Comparison of ENCODE assay signal across 21 cellular contexts in the genomic region with DNA sequence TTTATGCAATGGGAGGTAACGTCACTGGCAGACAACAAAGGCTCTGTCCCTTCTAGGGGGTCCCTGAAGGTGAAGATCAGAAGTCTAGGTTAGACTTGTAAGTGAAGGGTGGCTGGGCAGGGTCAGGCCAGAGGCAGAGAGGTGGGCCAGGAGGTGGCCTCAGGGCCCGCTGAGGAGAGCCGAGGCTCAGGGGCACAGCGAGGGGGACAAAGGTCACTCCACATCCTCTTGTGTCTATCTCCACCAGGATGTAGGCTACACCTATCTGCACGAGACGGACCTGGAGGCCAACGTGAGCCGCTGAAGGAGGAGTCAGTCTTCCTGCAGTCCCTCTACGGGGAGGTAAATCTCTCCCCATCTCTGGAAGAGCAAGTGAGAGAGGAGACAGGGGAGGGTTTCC. TPM values are rescaled to one million over a fixed set of nuclear protein-coding genes. Genes with fewer than 3 reads are reported as not detected.
DNase-seq lines count a peak whose midpoint lies in the region; ATAC-seq, FAIRE-seq and TF ChIP-seq lines count a peak whose summit lies in the region.
"Had no signal": no experiment of that assay in that cellular context is flagged by ENCODE, and none has a peak within 500 bp of the region (broad histone marks: within the 10 kb centered on the region; RNA-seq: fewer than 3 reads in every experiment).

No MANE protein-coding gene starts in this region.

- H3K36me3 ChIP-seq in GM12878 (ENCODE audit: control insufficient read depth in 2 of 2, insufficient read depth in 2 of 2, low read length in 1 of 2) (no peaks in the 10 kb centered on the region), mucosa of stomach (ENCODE audit: control insufficient read depth, insufficient read depth, low read length) (no peaks in the 10 kb centered on the region), stomach (no peaks in the 10 kb centered on the region)
- H3K36me3 ChIP-seq: BE2C had no signal

- intact Hi-C loops in CD14-positive monocyte (cut with micrococcal nuclease) (no loop called here), GM12878 (cut with micrococcal nuclease; ENCODE audit: unreplicated experiment) (no loop called here), stomach (cut with DNase I; ENCODE audit: low total_unique reads) (no loop called here)

- TF ChIP-seq POLR2A in GM12878 (IDR thresholded peaks at IDR 0.05; ENCODE audit: low read depth, low read length) (no peak), stomach (IDR thresholded peaks at IDR 0.05) (no peak)

- in situ Hi-C loops in GM12878 (cut with MboI) = no loop called here

- H3K4me2 ChIP-seq in GM12878 (ENCODE audit: control insufficient read depth, insufficient read depth) = no peak overlapping the region

- POLR2A ChIA-PET in GM12878 (lab: Charles Lee) = interaction anchor here (1.2 kb wide), 1 partner anchor 10 kb away, joined by 3 read pairs; no protein-coding TSS in a partner anchor

- H3K4me3 ChIP-seq in GM12878 (no peak overlapping the region), mucosa of stomach (ENCODE audit: low read length) (no peak overlapping the region), stomach (no peak overlapping the region)

- H3K27ac Mint-ChIP-seq in CD14-positive monocyte (no peak overlapping the region), T-helper 17 cell (no peak overlapping the region)
- H3K27ac Mint-ChIP-seq: HFFc6 had no signal

- no peaks in the 10 kb centered on the region for H3K4me1 Mint-ChIP-seq in CD14-positive monocyte
- peaks cover 7% of the 10 kb centered on the region for H3K4me1 Mint-ChIP-seq in T-helper 17 cell

- RAD21 ChIA-PET in GM12878 (lab: Charles Lee; ENCODE audit: unreplicated experiment) = no interaction called here

- CTCF ChIA-PET in GM12878 (lab: Yijun Ruan, JAX) = interaction anchor here (0.7 to 1.1 kb wide), 4 partner anchors 8 to 125 kb away, joined by 3 read pairs; no protein-coding TSS in a partner anchor

- peaks cover 0 to 5% (median 3%) of the 10 kb centered on the region in 7 donors for H3K9me3 Mint-ChIP-seq in CD14-positive monocyte

- H3K4me1 ChIP-seq in GM12878 (ENCODE audit: control insufficient read depth, insufficient read depth, low read length) (no peaks in the 10 kb centered on the region), mucosa of stomach (ENCODE audit: control insufficient read depth, insufficient read depth, low read length) (peaks cover 62% of the 10 kb centered on the region), stomach (peaks cover 47 to 71% (median 50%) of the 10 kb centered on the region in 4 donors)
- H3K4me1 ChIP-seq: BE2C had no signal

- H3K4me3 Mint-ChIP-seq in CD14-positive monocyte = no peak overlapping the region
- H3K4me3 Mint-ChIP-seq in T-helper 17 cell = no peak overlapping the region
- H3K4me3 Mint-ChIP-seq: HFFc6 had no signal

- H3K9me3 ChIP-seq in GM12878 (replicated peaks; ENCODE audit: control insufficient read depth, insufficient read depth, low read length) = no peaks in the 10 kb centered on the region
- no peaks in the 10 kb centered on the region for H3K9me3 ChIP-seq in mucosa of stomach (ENCODE audit: control insufficient read depth, low read length)
- peaks cover 4 to 11% (median 9%) of the 10 kb centered on the region in 4 donors for H3K9me3 ChIP-seq in stomach
- H3K9me3 ChIP-seq in T-helper 17 cell (ENCODE audit: control insufficient read depth, low read length, poor library complexity, severe bottlenecking) = no peaks in the 10 kb centered on the region
- H3K9me3 ChIP-seq: BE2C had no signal

- TF ChIP-seq EP300 in GM12878 (IDR thresholded peaks at IDR 0.05; ENCODE audit: borderline replicate concordance in 1 of 2, control insufficient read depth in 1 of 2, low read depth in 2 of 2, low read length in 2 of 2) (no peak), stomach (IDR thresholded peaks at IDR 0.05) (no peak)

- H3K27ac ChIP-seq in GM12878 (ENCODE audit: control insufficient read depth, insufficient read depth) = no peak overlapping the region
- H3K27ac ChIP-seq in stomach = peak overlapping the region; percentile 54 to 81 (median 74)

- DNase-seq in CD14-positive monocyte (ENCODE audit: low spot score) (peak; percentile 18), GM12878 (ENCODE audit: low read depth, low spot score) (no peak), stomach (peak; percentile 43), GM10266 (ENCODE audit: extremely low spot score) (no peak), T-helper 17 cell (no peak)
- DNase-seq: BE2C; DMS 273 treated with DMSO at 0.1 percent for 48 hours; HFFc6; KG1; NCI-H1092 treated with DMSO at 0.1 percent for 48 hours; NCI-H1694; NCI-H2107; NCI-H345; NCI-H526 treated with DMSO at 0.1 percent for 48 hours; NK-92 treated with Interleukin-12 subunit alpha and Interleukin-12 subunit beta, amount 100 ng/mL, for 24 hours had no signal

- H4K20me1 ChIP-seq in GM12878 (ENCODE audit: control insufficient read depth, insufficient read depth) = no peaks in the 10 kb centered on the region

- H3K27me3 ChIP-seq in GM12878 (replicated peaks in 1 of 2; ENCODE audit: control insufficient read depth in 2 of 2, insufficient read depth in 2 of 2, low read length in 1 of 2) = no peaks in the 10 kb centered on the region; a peak in 1 of 4 replicates
- H3K27me3 ChIP-seq in mucosa of stomach (ENCODE audit: control insufficient read depth, insufficient read depth, low read length) = peaks cover 4% of the 10 kb centered on the region
- H3K27me3 ChIP-seq in stomach = no peaks in the 10 kb centered on the region

- no peak overlapping the region for H2AFZ ChIP-seq in GM12878 (ENCODE audit: control insufficient read depth, low read depth, low read length)

- FAIRE-seq in GM12878 (lab: Jason Lieb, UNC) = no peak

- 16% methylated on average over 9 of the region's 9 CpGs for WGBS in GM12878 (ENCODE audit: insufficient coverage, insufficient replicate concordance, low lambda C conversion rate, missing lambda C conversion rate)
- 38 to 59% (median 44%) methylated on average over 9 of the region's 9 CpGs for WGBS in stomach, 5 donors

- no peak for TF ChIP-seq CTCF in CD14-positive monocyte (IDR thresholded peaks at IDR 0.05)
- no peak for TF ChIP-seq CTCF in GM12878 (IDR thresholded peaks at IDR 0.05 in 2 of 3, conservative IDR thresholded peaks at IDR 0.05 in 1 of 3; ENCODE audit: control insufficient read depth in 2 of 3, extremely low read depth in 1 of 3, insufficient read depth in 1 of 3, low read depth in 3 of 3, low read length in 3 of 3)
- TF ChIP-seq CTCF in stomach (IDR thresholded peaks at IDR 0.05) = no peak
- no peak for TF ChIP-seq CTCF in GM10266 (IDR thresholded peaks at IDR 0.05; ENCODE audit: control insufficient read depth, insufficient read depth, low read depth, missing control alignments)

- H3K36me3 Mint-ChIP-seq in CD14-positive monocyte (no peaks in the 10 kb centered on the region), T-helper 17 cell (ENCODE audit: low read depth) (peaks cover 4% of the 10 kb centered on the region)

- ATAC-seq in GM12878 = peak; percentile 13; the same call in 1 of the 3 replicates
- ATAC-seq in GM21360 (IDR thresholded peaks at IDR 0.05; ENCODE audit: unreplicated experiment) = no peak
- ATAC-seq in T-helper 17 cell = no peak

- no peaks in the 10 kb centered on the region for H3K79me2 ChIP-seq in GM12878 (ENCODE audit: control insufficient read depth, insufficient read depth, low read length)

- BruUV-seq in GM12878 (replicated peaks; lab: Mats Ljungman, UMichigan) = no TSS peak

- peaks cover 5 to 14% (median 13%) of the 10 kb centered on the region in 3 donors for H3K27me3 Mint-ChIP-seq in CD14-positive monocyte (ENCODE audit: low read depth in 3 of 3)
- H3K27me3 Mint-ChIP-seq in T-helper 17 cell = peaks cover 30% of the 10 kb centered on the region

- SMC1A ChIA-PET in GM12878 (lab: Charles Lee; ENCODE audit: uncharacterized antibody, unreplicated experiment) = no interaction called here

- H3K9ac ChIP-seq in GM12878 (ENCODE audit: control insufficient read depth, insufficient read depth, low read length) (no peak overlapping the region), mucosa of stomach (ENCODE audit: low read length) (peak overlapping the region; percentile 47)

- no peak for TF ChIP-seq RAD21 in GM12878 (IDR thresholded peaks at IDR 0.05; ENCODE audit: insufficient read depth, low read depth, low read length)

RNA-seq across cellular contexts. Expression of gene KRT85, which starts 20.3 kb away (rescaled TPM):
- not detected for polyA plus RNA-seq in CD14-positive monocyte
- not detected in 2 replicates for total RNA-seq in GM12878 (2013; cell fraction: nucleolus; rRNA removed)
- total RNA-seq in GM12878 (2014; rRNA removed) = 0.06 TPM in 1 of 2 replicates, not detected in the other
- not detected in 2 replicates for total RNA-seq in GM12878 (2014; rRNA removed; fragmentation: Illumina TruSeq; extraction: Trizol)
- 0.15 TPM in 1 of 2 replicates, not detected in the other for total RNA-seq in GM12878 (2021)
- not detected for polyA plus RNA-seq in GM12878 (2011; ENCODE audit: low read depth)
- polyA plus RNA-seq in GM12878 (2011; rRNA removed) = 0.06 and 0.18 TPM in 2 replicates
- polyA plus RNA-seq in GM12878 (2011; cell fraction: cytosol; rRNA removed) = 0.06 and 0.32 TPM in 2 replicates
- polyA plus RNA-seq in GM12878 (2011; cell fraction: nucleus; rRNA removed) = 0.15 TPM in 1 of 2 replicates, not detected in the other
- not detected in 2 replicates for polyA plus RNA-seq in GM12878 (2012)
- polyA plus RNA-seq in GM12878 (2014; fragmentation: Illumina TruSeq; extraction: Trizol) = not detected in 2 replicates
- polyA plus RNA-seq in GM12878 (2014; fragmentation: Nextera tagmentation; extraction: Ambion mirVana) = not detected
- polyA plus RNA-seq in GM12878 (2014; rRNA removed) = 0.04 TPM in 1 of 2 replicates, not detected in the other
- polyA plus RNA-seq in GM12878 (2016; fragmentation: Nextera tagmentation; extraction: Ambion mirVana) = under 1 TPM in 1 of 2 experiments, not detected in 1; 0.05 TPM
- polyA minus RNA-seq in GM12878 (2011; rRNA and poly(A)+ RNA removed) = not detected in 2 replicates
- not detected in 2 replicates for polyA minus RNA-seq in GM12878 (2011; cell fraction: cytosol; rRNA and poly(A)+ RNA removed)
- polyA minus RNA-seq in GM12878 (2011; cell fraction: nucleus; rRNA and poly(A)+ RNA removed) = not detected in 2 replicates
- total RNA-seq in stomach = not detected
- not detected for polyA plus RNA-seq in stomach
- not detected for total RNA-seq in T-helper 17 cell
- total RNA-seq: H4, HFFc6, M059J had no signal
- polyA plus RNA-seq: AG04450 had no signal

RNA-seq across cellular contexts. Expression of gene KRT83, which starts 25.8 kb away (rescaled TPM):
- polyA plus RNA-seq in CD14-positive monocyte (not detected), GM12878 (2011; rRNA removed) (not detected in 2 replicates), GM12878 (2014; fragmentation: Illumina TruSeq; extraction: Trizol) (not detected in 2 replicates), GM12878 (2014; fragmentation: Nextera tagmentation; extraction: Ambion mirVana) (not detected), GM12878 (2014; rRNA removed) (not detected in 2 replicates), GM12878 (2016; fragmentation: Nextera tagmentation; extraction: Ambion mirVana) (not detected), stomach (not detected)
- not detected in 2 replicates for total RNA-seq in GM12878 (2013; cell fraction: nucleolus; rRNA removed)
- total RNA-seq in GM12878 (2014; rRNA removed) (not detected in 2 replicates), GM12878 (2014; rRNA removed; fragmentation: Illumina TruSeq; extraction: Trizol) (not detected in 2 replicates), GM12878 (2021) (not detected in 2 replicates), stomach (not detected), T-helper 17 cell (not detected)
- polyA plus RNA-seq in GM12878 (2011; ENCODE audit: low read depth) = not detected
- not detected in 2 replicates for polyA plus RNA-seq in GM12878 (2011; cell fraction: cytosol; rRNA removed)
- polyA plus RNA-seq in GM12878 (2011; cell fraction: nucleus; rRNA removed) = not detected in 2 replicates
- not detected in 2 replicates for polyA plus RNA-seq in GM12878 (2012)
- polyA minus RNA-seq in GM12878 (2011; rRNA and poly(A)+ RNA removed) = not detected in 2 replicates
- not detected in 2 replicates for polyA minus RNA-seq in GM12878 (2011; cell fraction: cytosol; rRNA and poly(A)+ RNA removed)
- not detected in 2 replicates for polyA minus RNA-seq in GM12878 (2011; cell fraction: nucleus; rRNA and poly(A)+ RNA removed)
- total RNA-seq: Daoy, H4, HFFc6 had no signal

RNA-seq across cellular contexts. Expression of gene KRT84, which starts 38.4 kb away (rescaled TPM):
- not detected for polyA plus RNA-seq in CD14-positive monocyte
- not detected in 2 replicates for total RNA-seq in GM12878 (2013; cell fraction: nucleolus; rRNA removed)
- total RNA-seq in GM12878 (2014; rRNA removed) = not detected in 2 replicates
- total RNA-seq in GM12878 (2014; rRNA removed; fragmentation: Illumina TruSeq; extraction: Trizol) = not detected in 2 replicates
- not detected in 2 replicates for total RNA-seq in GM12878 (2021)
- not detected for polyA plus RNA-seq in GM12878 (2011; ENCODE audit: low read depth)
- polyA plus RNA-seq in GM12878 (2011; rRNA removed) = not detected in 2 replicates
- not detected in 2 replicates for polyA plus RNA-seq in GM12878 (2011; cell fraction: cytosol; rRNA removed)
- polyA plus RNA-seq in GM12878 (2011; cell fraction: nucleus; rRNA removed) = not detected in 2 replicates
- not detected in 2 replicates for polyA plus RNA-seq in GM12878 (2012)
- not detected in 2 replicates for polyA plus RNA-seq in GM12878 (2014; fragmentation: Illumina TruSeq; extraction: Trizol)
- not detected for polyA plus RNA-seq in GM12878 (2014; fragmentation: Nextera tagmentation; extraction: Ambion mirVana)
- not detected in 2 replicates for polyA plus RNA-seq in GM12878 (2014; rRNA removed)
- polyA plus RNA-seq in GM12878 (2016; fragmentation: Nextera tagmentation; extraction: Ambion mirVana) = not detected
- not detected in 2 replicates for polyA minus RNA-seq in GM12878 (2011; rRNA and poly(A)+ RNA removed)
- polyA minus RNA-seq in GM12878 (2011; cell fraction: cytosol; rRNA and poly(A)+ RNA removed) = not detected in 2 replicates
- not detected in 2 replicates for polyA minus RNA-seq in GM12878 (2011; cell fraction: nucleus; rRNA and poly(A)+ RNA removed)
- not detected for total RNA-seq in stomach
- not detected for polyA plus RNA-seq in stomach
- not detected for total RNA-seq in T-helper 17 cell
- total RNA-seq: Daoy, H4, HFFc6, M059J had no signal
- polyA plus RNA-seq: AG04450 had no signal

RNA-seq across cellular contexts. Expression of gene KRT81, which starts 55.7 kb away (rescaled TPM):
- polyA plus RNA-seq in CD14-positive monocyte (not detected), GM12878 (2011; rRNA removed) (0.05 and 0.06 TPM in 2 replicates), GM12878 (2014; fragmentation: Illumina TruSeq; extraction: Trizol) (not detected in 2 replicates), GM12878 (2014; fragmentation: Nextera tagmentation; extraction: Ambion mirVana) (not detected), GM12878 (2014; rRNA removed) (not detected in 2 replicates), GM12878 (2016; fragmentation: Nextera tagmentation; extraction: Ambion mirVana) (not detected), stomach (under 1 TPM in 1 of 3 donors, not detected in 2; 0.15 TPM)
- not detected in 2 replicates for total RNA-seq in GM12878 (2013; cell fraction: nucleolus; rRNA removed)
- total RNA-seq in GM12878 (2014; rRNA removed) (not detected in 2 replicates), GM12878 (2014; rRNA removed; fragmentation: Illumina TruSeq; extraction: Trizol) (not detected in 2 replicates), GM12878 (2021) (0.15 and 0.35 TPM in 2 replicates), stomach (not detected), T-helper 17 cell (not detected)
- not detected for polyA plus RNA-seq in GM12878 (2011; ENCODE audit: low read depth)
- 0.10 TPM in 2 replicates for polyA plus RNA-seq in GM12878 (2011; cell fraction: cytosol; rRNA removed)
- 0.13 and 0.19 TPM in 2 replicates for polyA plus RNA-seq in GM12878 (2011; cell fraction: nucleus; rRNA removed)
- not detected in 2 replicates for polyA plus RNA-seq in GM12878 (2012)
- not detected in 2 replicates for polyA minus RNA-seq in GM12878 (2011; rRNA and poly(A)+ RNA removed)
- polyA minus RNA-seq in GM12878 (2011; cell fraction: cytosol; rRNA and poly(A)+ RNA removed) = not detected in 2 replicates
- not detected in 2 replicates for polyA minus RNA-seq in GM12878 (2011; cell fraction: nucleus; rRNA and poly(A)+ RNA removed)

RNA-seq across cellular contexts. Expression of gene KRT82, which starts 59.1 kb away (rescaled TPM):
- polyA plus RNA-seq in CD14-positive monocyte = not detected
- total RNA-seq in GM12878 (2013; cell fraction: nucleolus; rRNA removed) = not detected in 2 replicates
- not detected in 2 replicates for total RNA-seq in GM12878 (2014; rRNA removed)
- not detected in 2 replicates for total RNA-seq in GM12878 (2014; rRNA removed; fragmentation: Illumina TruSeq; extraction: Trizol)
- not detected in 2 replicates for total RNA-seq in GM12878 (2021)
- not detected for polyA plus RNA-seq in GM12878 (2011; ENCODE audit: low read depth)
- polyA plus RNA-seq in GM12878 (2011; rRNA removed) = not detected in 2 replicates
- 0.01 TPM in 1 of 2 replicates, not detected in the other for polyA plus RNA-seq in GM12878 (2011; cell fraction: cytosol; rRNA removed)
- not detected in 2 replicates for polyA plus RNA-seq in GM12878 (2011; cell fraction: nucleus; rRNA removed)
- polyA plus RNA-seq in GM12878 (2012) = not detected in 2 replicates
- polyA plus RNA-seq in GM12878 (2014; fragmentation: Illumina TruSeq; extraction: Trizol) = not detected in 2 replicates
- polyA plus RNA-seq in GM12878 (2014; fragmentation: Nextera tagmentation; extraction: Ambion mirVana) = not detected
- polyA plus RNA-seq in GM12878 (2014; rRNA removed) = not detected in 2 replicates
- not detected for polyA plus RNA-seq in GM12878 (2016; fragmentation: Nextera tagmentation; extraction: Ambion mirVana)
- polyA minus RNA-seq in GM12878 (2011; rRNA and poly(A)+ RNA removed) = not detected in 2 replicates
- polyA minus RNA-seq in GM12878 (2011; cell fraction: cytosol; rRNA and poly(A)+ RNA removed) = not detected in 2 replicates
- polyA minus RNA-seq in GM12878 (2011; cell fraction: nucleus; rRNA and poly(A)+ RNA removed) = not detected in 2 replicates
- total RNA-seq in stomach = not detected
- not detected for polyA plus RNA-seq in stomach
- not detected for total RNA-seq in T-helper 17 cell
- total RNA-seq: Daoy, H4, HFFc6, M059J had no signal
- polyA plus RNA-seq: AG04450 had no signal

Comparison
In these comparisons a context has a peak if more than half of its experiments do, and no peak if none do; other contexts are left out.
1. DNase-seq: peak in CD14-positive monocyte (single experiment) and stomach (single experiment); none in GM12878 (single experiment), GM10266 (single experiment) and T-helper 17 cell (0 of 3).